ENCODE assay signal across 1 cellular context in genomic region chr16:29943846-29944669, GRCh38.
TF ChIP-seq lines count a peak whose summit lies in the region.

No MANE protein-coding gene starts in this region.

TF ChIP-seq in GM23338, 12 proteins besides CTCF, POLR2A, EP300 and RAD21 (continued from another document):
- TF ChIP-seq ZNF462 (CRISPR knock-in tag; IDR thresholded peaks at IDR 0.05) (no peak), ETS1 (IDR thresholded peaks at IDR 0.05) (no peak)
